Comparison of ENCODE assay signal across 15 cellular contexts in the genomic region with DNA sequence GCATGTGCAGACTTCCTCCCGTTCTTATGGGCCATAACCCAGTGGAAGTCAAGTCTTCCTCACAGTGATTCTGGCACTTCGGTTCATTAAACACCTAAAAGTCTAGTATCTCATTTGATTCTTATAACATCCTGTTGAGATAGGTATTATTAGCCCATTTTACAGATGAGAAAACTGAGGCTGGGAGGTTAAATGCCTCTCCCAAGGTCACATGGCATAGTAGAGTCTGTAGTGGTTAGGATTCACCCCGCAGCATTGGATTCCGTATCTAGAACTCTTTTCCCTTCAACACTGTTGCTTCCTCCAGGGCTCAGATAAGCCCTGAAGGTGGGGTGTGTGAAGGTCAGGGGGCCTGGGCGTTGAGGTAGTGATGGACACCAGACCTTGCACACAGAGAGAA. TPM values are rescaled to one million over a fixed set of nuclear protein-coding genes. Genes with fewer than 3 reads are reported as not detected.
DNase-seq lines count a peak whose midpoint lies in the region; ATAC-seq, FAIRE-seq and TF ChIP-seq lines count a peak whose summit lies in the region.
"Had no signal": no experiment of that assay in that cellular context is flagged by ENCODE, and none has a peak within 500 bp of the region (broad histone marks: within the 10 kb centered on the region; RNA-seq: fewer than 3 reads in every experiment).

No MANE protein-coding gene starts in this region.

- no TSS peak for BruUV-seq in HepG2 (replicated peaks; lab: Mats Ljungman, UMichigan)

- H3K4me1 Mint-ChIP-seq in glutamatergic neuron (ENCODE audit: low read depth, unreplicated experiment): peaks cover 32% of the 10 kb centered on the region
- no peaks in the 10 kb centered on the region for H3K4me1 Mint-ChIP-seq in activated T-cell treated with anti-CD3 and anti-CD28 coated beads, Interleukin-2, amount 50 U/mL, for 72 hours (ENCODE audit: low read depth)

- no peak overlapping the region for H3K4me3 Mint-ChIP-seq in glutamatergic neuron (ENCODE audit: unreplicated experiment)
- no peak overlapping the region for H3K4me3 Mint-ChIP-seq in activated T-cell treated with anti-CD3 and anti-CD28 coated beads, Interleukin-2, amount 50 U/mL, for 72 hours
- H3K4me3 Mint-ChIP-seq: CD4-positive, CD25-positive, alpha-beta regulatory T cell had no signal

- no peak for DNase-seq in HepG2 (ENCODE audit: low spot score)
- DNase-seq in right lobe of liver: no peak
- DNase-seq in glutamatergic neuron: no peak
- no peak for DNase-seq in activated T-cell treated with anti-CD3 and anti-CD28 coated beads, Interleukin-2, amount 50 U/mL, for 72 hours
- no peak for DNase-seq in NCI-H2107 (lab: John Stamatoyannopoulos, UW)
- DNase-seq: 8988T; Calu3; CD4-positive, CD25-positive, alpha-beta regulatory T cell; DMS 273 treated with DMSO at 0.1 percent for 48 hours; GM23248; H7 had no signal

- peaks cover 15% of the 10 kb centered on the region for H3K36me3 Mint-ChIP-seq in glutamatergic neuron (ENCODE audit: unreplicated experiment)
- peaks cover 0 to 3% of the 10 kb centered on the region in 2 donors for H3K36me3 Mint-ChIP-seq in activated T-cell treated with anti-CD3 and anti-CD28 coated beads, Interleukin-2, amount 50 U/mL, for 72 hours (ENCODE audit: insufficient read depth in 2 of 2)

- no peaks in the 10 kb centered on the region for H3K9me3 ChIP-seq in HepG2 (ENCODE audit: low read length)
- no peaks in the 10 kb centered on the region for H3K9me3 ChIP-seq in right lobe of liver
- H3K9me3 ChIP-seq: BLaER1 treated with 17β-estradiol and CSF1 and Interleukin-3, amounts not matched to agents 10 nM and 100 nM had no signal

- peaks cover 12% of the 10 kb centered on the region for H3K9me3 Mint-ChIP-seq in glutamatergic neuron (ENCODE audit: unreplicated experiment)
- no peaks in the 10 kb centered on the region for H3K9me3 Mint-ChIP-seq in activated T-cell treated with anti-CD3 and anti-CD28 coated beads, Interleukin-2, amount 50 U/mL, for 72 hours
- H3K9me3 Mint-ChIP-seq: CD4-positive, CD25-positive, alpha-beta regulatory T cell had no signal

- H3K27ac Mint-ChIP-seq in glutamatergic neuron (ENCODE audit: unreplicated experiment): peak overlapping the region; percentile 38
- H3K27ac Mint-ChIP-seq in activated T-cell treated with anti-CD3 and anti-CD28 coated beads, Interleukin-2, amount 50 U/mL, for 72 hours: no peak overlapping the region
- H3K27ac Mint-ChIP-seq: CD4-positive, CD25-positive, alpha-beta regulatory T cell had no signal

- no peak for TF ChIP-seq POLR2A in HepG2 (IDR thresholded peaks at IDR 0.05; ENCODE audit: insufficient read depth in 1 of 2, low read depth in 2 of 2, low read length in 2 of 2)
- no peak for TF ChIP-seq POLR2A in right lobe of liver (IDR thresholded peaks at IDR 0.05)

- no peak for TF ChIP-seq RAD21 in HepG2 (CRISPR knock-in tag; IDR thresholded peaks at IDR 0.05)

- WGBS in HepG2 (ENCODE audit: low lambda C conversion rate): 92% methylated on average over 5 of the region's 5 CpGs
- 96% methylated on average over 4 of the region's 5 CpGs for WGBS in right lobe of liver (ENCODE audit: insufficient coverage, low coverage, low lambda C conversion rate, missing lambda C conversion rate)

- H3K27me3 ChIP-seq in HepG2 (ENCODE audit: control insufficient read depth in 1 of 2, insufficient read depth in 2 of 2, low read length in 2 of 2) (peaks cover 0 to 5% of the 10 kb centered on the region in 2 experiments; a peak in 1 of 5 replicates), right lobe of liver (no peaks in the 10 kb centered on the region)
- H3K27me3 ChIP-seq: BLaER1 treated with 17β-estradiol and CSF1 and Interleukin-3, amounts not matched to agents 10 nM and 100 nM had no signal

- peaks cover 10% of the 10 kb centered on the region for H3K27me3 Mint-ChIP-seq in glutamatergic neuron (ENCODE audit: unreplicated experiment)
- H3K27me3 Mint-ChIP-seq in activated T-cell treated with anti-CD3 and anti-CD28 coated beads, Interleukin-2, amount 50 U/mL, for 72 hours (ENCODE audit: low read depth): no peaks in the 10 kb centered on the region
- H3K27me3 Mint-ChIP-seq: CD4-positive, CD25-positive, alpha-beta regulatory T cell had no signal

- no peak overlapping the region for H2AFZ ChIP-seq in HepG2 (ENCODE audit: low read length)
- H2AFZ ChIP-seq: GM23248 had no signal

- H3K9ac ChIP-seq in HepG2 (ENCODE audit: insufficient read depth, low read depth, low read length): no peak overlapping the region
- H3K9ac ChIP-seq: BLaER1 treated with 17β-estradiol and CSF1 and Interleukin-3, amounts not matched to agents 10 nM and 100 nM; GM23248 had no signal

- CTCF ChIA-PET in HepG2 (lab: Yijun Ruan, JAX; ENCODE audit: low intra/inter-chr PET ratio, low total read pairs): no interaction called here

- POLR2A ChIA-PET in HepG2 (lab: Yijun Ruan, JAX): no interaction called here

- H3K4me1 ChIP-seq in HepG2 (ENCODE audit: insufficient read depth, low read length): peaks cover 34% of the 10 kb centered on the region
- no peaks in the 10 kb centered on the region for H3K4me1 ChIP-seq in right lobe of liver

- no peak for ATAC-seq in HepG2
- ATAC-seq in right lobe of liver: no peak
- no peak for ATAC-seq in activated T-cell treated with anti-CD3 and anti-CD28 coated beads, Interleukin-2, amount 50 U/mL, for 72 hours (replicated peaks in 1 of 2)
- no peak for ATAC-seq in GM21367 (IDR thresholded peaks at IDR 0.05; ENCODE audit: unreplicated experiment)

- no peak for FAIRE-seq in HepG2 (lab: Jason Lieb, UNC)

- TF ChIP-seq CTCF in HepG2 (CRISPR knock-in tag; IDR thresholded peaks at IDR 0.05) (no peak), right lobe of liver (IDR thresholded peaks at IDR 0.05) (no peak), glutamatergic neuron (IDR thresholded peaks at IDR 0.05; ENCODE audit: partially characterized antibody, unreplicated experiment) (no peak)

- no peak overlapping the region for H3K4me2 ChIP-seq in HepG2 (ENCODE audit: low read depth, low read length)
- H3K4me2 ChIP-seq: BLaER1 treated with 17β-estradiol and CSF1 and Interleukin-3, amounts not matched to agents 10 nM and 100 nM had no signal

- H3K36me3 ChIP-seq in HepG2 (replicated peaks in 1 of 2; ENCODE audit: control insufficient read depth in 1 of 2, insufficient read depth in 2 of 2, low read length in 2 of 2) (peaks cover 0 to 1% of the 10 kb centered on the region in 2 experiments; a peak in 1 of 5 replicates), right lobe of liver (peaks cover 0 to 38% (median 11%) of the 10 kb centered on the region in 4 donors)

- no peaks in the 10 kb centered on the region for H3K79me2 ChIP-seq in HepG2 (ENCODE audit: insufficient read depth, low read length)

- no peak overlapping the region for H3K4me3 ChIP-seq in HepG2 (replicated peaks in 1 of 3; ENCODE audit: insufficient read depth in 1 of 3, low read depth in 2 of 3, low read length in 3 of 3)
- H3K4me3 ChIP-seq in right lobe of liver: no peak overlapping the region
- H3K4me3 ChIP-seq: BLaER1 treated with 17β-estradiol and CSF1 and Interleukin-3, amounts not matched to agents 10 nM and 100 nM; GM23248 had no signal

- TF ChIP-seq EP300 in HepG2 (IDR thresholded peaks at IDR 0.05; ENCODE audit: low read depth in 2 of 2, low read length in 2 of 2) (no peak), HepG2 (CRISPR knock-in tag; IDR thresholded peaks at IDR 0.05; ENCODE audit: borderline replicate concordance) (no peak)

- H3K27ac ChIP-seq in HepG2 (ENCODE audit: extremely low read length, insufficient read depth, low read length) (no peak overlapping the region), right lobe of liver (no peak overlapping the region)
- H3K27ac ChIP-seq: BLaER1 treated with 17β-estradiol and CSF1 and Interleukin-3, amounts not matched to agents 10 nM and 100 nM; GM23248; HL-60 had no signal

- H4K20me1 ChIP-seq in HepG2 (ENCODE audit: insufficient read depth, low read length): no peaks in the 10 kb centered on the region

- in situ Hi-C loops in HepG2 (cut with HindIII; ENCODE audit: extremely low pct_ligation_motif_present, low pct_unique_long_range_greater_than_20kb): no loop called here

- intact Hi-C loops in HepG2 (cut with micrococcal nuclease; ENCODE audit: unreplicated experiment): no loop called here
- intact Hi-C loops in right lobe of liver (cut with DNase I): no loop called here

RNA-seq across cellular contexts. Expression of gene GPHA2, which starts 3.4 kb away (rescaled TPM):
- total RNA-seq in HepG2 (2016; rRNA removed; fragmentation: Illumina TruSeq; extraction: Trizol): 11.6 and 19.1 TPM in 2 replicates
- total RNA-seq in HepG2 (2016; cell fraction: cytosol; rRNA removed; fragmentation: Illumina TruSeq; extraction: Trizol; ENCODE audit: low read depth): 5.4 and 8.4 TPM in 2 replicates
- 14.5 and 23.6 TPM in 2 replicates for total RNA-seq in HepG2 (2016; cell fraction: insoluble cytoplasmic fraction; rRNA removed; fragmentation: Illumina TruSeq; extraction: Trizol)
- total RNA-seq in HepG2 (2016; cell fraction: membrane; rRNA removed; fragmentation: Illumina TruSeq; extraction: Trizol): 9.9 and 10.1 TPM in 2 replicates
- 16.1 and 16.5 TPM in 2 replicates for total RNA-seq in HepG2 (2016; cell fraction: nucleus; rRNA removed; fragmentation: Illumina TruSeq; extraction: Trizol)
- polyA plus RNA-seq in HepG2 (2011; rRNA removed): 10.1 and 13.0 TPM in 2 replicates
- polyA plus RNA-seq in HepG2 (2011; cell fraction: cytosol; rRNA removed): 9.1 and 24.9 TPM in 2 replicates
- polyA plus RNA-seq in HepG2 (2011; cell fraction: nucleus; rRNA removed): 5.5 and 7.6 TPM in 2 replicates
- 4.9 and 6.7 TPM in 2 replicates for polyA plus RNA-seq in HepG2 (2012)
- 8.6 and 12.5 TPM in 2 replicates for polyA plus RNA-seq in HepG2 (2016; cell fraction: cytosol; fragmentation: Illumina TruSeq; extraction: Trizol; ENCODE audit: low read depth)
- polyA plus RNA-seq in HepG2 (2016; cell fraction: insoluble cytoplasmic fraction; fragmentation: Illumina TruSeq; extraction: Trizol; ENCODE audit: low read depth): 17.0 and 17.6 TPM in 2 replicates
- 11.7 and 13.3 TPM in 2 replicates for polyA plus RNA-seq in HepG2 (2016; cell fraction: membrane; fragmentation: Illumina TruSeq; extraction: Trizol; ENCODE audit: low read depth)
- polyA plus RNA-seq in HepG2 (2016; cell fraction: nucleus; fragmentation: Illumina TruSeq; extraction: Trizol; ENCODE audit: insufficient read depth, low read depth): 33.1 and 38.1 TPM in 2 replicates
- 18.7 TPM in 1 of 2 replicates, not detected in the other for polyA minus RNA-seq in HepG2 (2011; rRNA and poly(A)+ RNA removed; ENCODE audit: low replicate concordance)
- polyA minus RNA-seq in HepG2 (2011; cell fraction: cytosol; rRNA and poly(A)+ RNA removed): 2.4 TPM in 2 replicates
- polyA minus RNA-seq in HepG2 (2011; cell fraction: nucleus; rRNA and poly(A)+ RNA removed): 1.1 and 1.7 TPM in 2 replicates
- under 1 TPM in 1 of 6 experiments, not detected in 5; 0.46 TPM for total RNA-seq in right lobe of liver
- not detected for total RNA-seq in glutamatergic neuron (ENCODE audit: unreplicated experiment)
- under 1 TPM; 0.58 to 0.81 TPM for total RNA-seq in activated T-cell treated with anti-CD3 and anti-CD28 coated beads, Interleukin-2, amount 50 U/mL, for 72 hours
- total RNA-seq: Calu3; CD4-positive, CD25-positive, alpha-beta regulatory T cell; Daoy; GM23248; H7 had no signal
- polyA plus RNA-seq: CD4-positive, CD25-positive, alpha-beta regulatory T cell; GM23248 had no signal

RNA-seq across cellular contexts. Expression of gene PPP2R5B, which starts 7.8 kb away (rescaled TPM):
- 1.6 and 2.3 TPM in 2 replicates for total RNA-seq in HepG2 (2016; rRNA removed; fragmentation: Illumina TruSeq; extraction: Trizol)
- total RNA-seq in HepG2 (2016; cell fraction: cytosol; rRNA removed; fragmentation: Illumina TruSeq; extraction: Trizol; ENCODE audit: low read depth): 0.53 and 0.61 TPM in 2 replicates
- total RNA-seq in HepG2 (2016; cell fraction: insoluble cytoplasmic fraction; rRNA removed; fragmentation: Illumina TruSeq; extraction: Trizol): 1.6 and 2.9 TPM in 2 replicates
- 1.7 and 1.9 TPM in 2 replicates for total RNA-seq in HepG2 (2016; cell fraction: membrane; rRNA removed; fragmentation: Illumina TruSeq; extraction: Trizol)
- 1.9 and 2.8 TPM in 2 replicates for total RNA-seq in HepG2 (2016; cell fraction: nucleus; rRNA removed; fragmentation: Illumina TruSeq; extraction: Trizol)
- polyA plus RNA-seq in HepG2 (2011; rRNA removed): 8.3 and 12.6 TPM in 2 replicates
- polyA plus RNA-seq in HepG2 (2011; cell fraction: cytosol; rRNA removed): 5.2 and 5.5 TPM in 2 replicates
- 38.0 and 39.6 TPM in 2 replicates for polyA plus RNA-seq in HepG2 (2011; cell fraction: nucleus; rRNA removed)
- polyA plus RNA-seq in HepG2 (2012): 6.5 and 7.2 TPM in 2 replicates
- polyA plus RNA-seq in HepG2 (2016; cell fraction: cytosol; fragmentation: Illumina TruSeq; extraction: Trizol; ENCODE audit: low read depth): 0.45 and 0.76 TPM in 2 replicates
- polyA plus RNA-seq in HepG2 (2016; cell fraction: insoluble cytoplasmic fraction; fragmentation: Illumina TruSeq; extraction: Trizol; ENCODE audit: low read depth): 1.6 and 2.0 TPM in 2 replicates
- polyA plus RNA-seq in HepG2 (2016; cell fraction: membrane; fragmentation: Illumina TruSeq; extraction: Trizol; ENCODE audit: low read depth): 1.3 and 2.0 TPM in 2 replicates
- 6.5 and 7.0 TPM in 2 replicates for polyA plus RNA-seq in HepG2 (2016; cell fraction: nucleus; fragmentation: Illumina TruSeq; extraction: Trizol; ENCODE audit: insufficient read depth, low read depth)
- polyA minus RNA-seq in HepG2 (2011; rRNA and poly(A)+ RNA removed; ENCODE audit: low replicate concordance): 4.2 and 6.0 TPM in 2 replicates
- polyA minus RNA-seq in HepG2 (2011; cell fraction: cytosol; rRNA and poly(A)+ RNA removed): 2.0 and 4.1 TPM in 2 replicates
- polyA minus RNA-seq in HepG2 (2011; cell fraction: nucleus; rRNA and poly(A)+ RNA removed): 4.6 and 4.8 TPM in 2 replicates
- total RNA-seq in right lobe of liver: 10 to 100 TPM in 1 of 6 experiments, 1 to 10 TPM in 5; 6.8 to 12.6 (median 8.9) TPM
- 148 TPM for total RNA-seq in glutamatergic neuron (ENCODE audit: unreplicated experiment)
- 10 to 100 TPM; 15.0 to 24.0 TPM for total RNA-seq in activated T-cell treated with anti-CD3 and anti-CD28 coated beads, Interleukin-2, amount 50 U/mL, for 72 hours

RNA-seq across cellular contexts. Expression of gene ATG2A, which starts 15.3 kb away (rescaled TPM):
- total RNA-seq in HepG2 (2016; rRNA removed; fragmentation: Illumina TruSeq; extraction: Trizol): 6.5 and 6.7 TPM in 2 replicates
- 5.0 and 5.3 TPM in 2 replicates for total RNA-seq in HepG2 (2016; cell fraction: cytosol; rRNA removed; fragmentation: Illumina TruSeq; extraction: Trizol; ENCODE audit: low read depth)
- total RNA-seq in HepG2 (2016; cell fraction: insoluble cytoplasmic fraction; rRNA removed; fragmentation: Illumina TruSeq; extraction: Trizol): 5.7 and 6.9 TPM in 2 replicates
- total RNA-seq in HepG2 (2016; cell fraction: membrane; rRNA removed; fragmentation: Illumina TruSeq; extraction: Trizol): 3.5 and 4.7 TPM in 2 replicates
- total RNA-seq in HepG2 (2016; cell fraction: nucleus; rRNA removed; fragmentation: Illumina TruSeq; extraction: Trizol): 7.1 and 8.3 TPM in 2 replicates
- 8.0 and 13.2 TPM in 2 replicates for polyA plus RNA-seq in HepG2 (2011; rRNA removed)
- 4.6 and 6.5 TPM in 2 replicates for polyA plus RNA-seq in HepG2 (2011; cell fraction: cytosol; rRNA removed)
- polyA plus RNA-seq in HepG2 (2011; cell fraction: nucleus; rRNA removed): 81.8 and 92.1 TPM in 2 replicates
- 14.9 and 21.4 TPM in 2 replicates for polyA plus RNA-seq in HepG2 (2012)
- 1.0 and 1.2 TPM in 2 replicates for polyA plus RNA-seq in HepG2 (2016; cell fraction: cytosol; fragmentation: Illumina TruSeq; extraction: Trizol; ENCODE audit: low read depth)
- 5.5 and 7.6 TPM in 2 replicates for polyA plus RNA-seq in HepG2 (2016; cell fraction: insoluble cytoplasmic fraction; fragmentation: Illumina TruSeq; extraction: Trizol; ENCODE audit: low read depth)
- polyA plus RNA-seq in HepG2 (2016; cell fraction: membrane; fragmentation: Illumina TruSeq; extraction: Trizol; ENCODE audit: low read depth): 1.9 and 2.0 TPM in 2 replicates
- polyA plus RNA-seq in HepG2 (2016; cell fraction: nucleus; fragmentation: Illumina TruSeq; extraction: Trizol; ENCODE audit: insufficient read depth, low read depth): 19.9 and 22.1 TPM in 2 replicates
- polyA minus RNA-seq in HepG2 (2011; rRNA and poly(A)+ RNA removed; ENCODE audit: low replicate concordance): 20.7 and 23.4 TPM in 2 replicates
- polyA minus RNA-seq in HepG2 (2011; cell fraction: cytosol; rRNA and poly(A)+ RNA removed): 11.5 and 17.2 TPM in 2 replicates
- polyA minus RNA-seq in HepG2 (2011; cell fraction: nucleus; rRNA and poly(A)+ RNA removed): 24.7 and 27.0 TPM in 2 replicates
- 10 to 100 TPM; 26.4 to 42.9 (median 32.2) TPM for total RNA-seq in right lobe of liver
- total RNA-seq in glutamatergic neuron (ENCODE audit: unreplicated experiment): 25.9 TPM
- total RNA-seq in activated T-cell treated with anti-CD3 and anti-CD28 coated beads, Interleukin-2, amount 50 U/mL, for 72 hours: 10 to 100 TPM; 20.9 to 27.0 TPM

RNA-seq across cellular contexts. Expression of gene MAJIN, which starts 39.6 kb away (rescaled TPM):
- not detected in 2 replicates for total RNA-seq in HepG2 (2016; rRNA removed; fragmentation: Illumina TruSeq; extraction: Trizol)
- total RNA-seq in HepG2 (2016; cell fraction: cytosol; rRNA removed; fragmentation: Illumina TruSeq; extraction: Trizol; ENCODE audit: low read depth): not detected in 2 replicates
- not detected in 2 replicates for total RNA-seq in HepG2 (2016; cell fraction: insoluble cytoplasmic fraction; rRNA removed; fragmentation: Illumina TruSeq; extraction: Trizol)
- total RNA-seq in HepG2 (2016; cell fraction: membrane; rRNA removed; fragmentation: Illumina TruSeq; extraction: Trizol): not detected in 2 replicates
- total RNA-seq in HepG2 (2016; cell fraction: nucleus; rRNA removed; fragmentation: Illumina TruSeq; extraction: Trizol): not detected in 2 replicates
- not detected in 2 replicates for polyA plus RNA-seq in HepG2 (2011; rRNA removed)
- polyA plus RNA-seq in HepG2 (2011; cell fraction: cytosol; rRNA removed): not detected in 2 replicates
- not detected in 2 replicates for polyA plus RNA-seq in HepG2 (2011; cell fraction: nucleus; rRNA removed)
- not detected in 2 replicates for polyA plus RNA-seq in HepG2 (2012)
- polyA plus RNA-seq in HepG2 (2016; cell fraction: cytosol; fragmentation: Illumina TruSeq; extraction: Trizol; ENCODE audit: low read depth): not detected in 2 replicates
- not detected in 2 replicates for polyA plus RNA-seq in HepG2 (2016; cell fraction: insoluble cytoplasmic fraction; fragmentation: Illumina TruSeq; extraction: Trizol; ENCODE audit: low read depth)
- not detected in 2 replicates for polyA plus RNA-seq in HepG2 (2016; cell fraction: membrane; fragmentation: Illumina TruSeq; extraction: Trizol; ENCODE audit: low read depth)
- not detected in 2 replicates for polyA plus RNA-seq in HepG2 (2016; cell fraction: nucleus; fragmentation: Illumina TruSeq; extraction: Trizol; ENCODE audit: insufficient read depth, low read depth)
- not detected in 2 replicates for polyA minus RNA-seq in HepG2 (2011; rRNA and poly(A)+ RNA removed; ENCODE audit: low replicate concordance)
- polyA minus RNA-seq in HepG2 (2011; cell fraction: cytosol; rRNA and poly(A)+ RNA removed): not detected in 2 replicates
- polyA minus RNA-seq in HepG2 (2011; cell fraction: nucleus; rRNA and poly(A)+ RNA removed): not detected in 2 replicates
- under 1 TPM in 2 of 6 experiments, not detected in 4; 0.33 to 0.86 TPM for total RNA-seq in right lobe of liver
- total RNA-seq in glutamatergic neuron (ENCODE audit: unreplicated experiment): not detected
- 1 to 10 TPM; 1.7 to 2.7 TPM for total RNA-seq in activated T-cell treated with anti-CD3 and anti-CD28 coated beads, Interleukin-2, amount 50 U/mL, for 72 hours
- total RNA-seq: Calu3; CD4-positive, CD25-positive, alpha-beta regulatory T cell; Daoy; GM23248 had no signal
- polyA plus RNA-seq: GM23248 had no signal

RNA-seq across cellular contexts. Expression of gene EHD1, which starts 53.9 kb away (rescaled TPM):
- total RNA-seq in HepG2 (2016; rRNA removed; fragmentation: Illumina TruSeq; extraction: Trizol): 22.0 and 26.6 TPM in 2 replicates
- 8.1 and 9.7 TPM in 2 replicates for total RNA-seq in HepG2 (2016; cell fraction: cytosol; rRNA removed; fragmentation: Illumina TruSeq; extraction: Trizol; ENCODE audit: low read depth)
- 22.9 and 29.1 TPM in 2 replicates for total RNA-seq in HepG2 (2016; cell fraction: insoluble cytoplasmic fraction; rRNA removed; fragmentation: Illumina TruSeq; extraction: Trizol)
- 11.0 and 11.5 TPM in 2 replicates for total RNA-seq in HepG2 (2016; cell fraction: membrane; rRNA removed; fragmentation: Illumina TruSeq; extraction: Trizol)
- total RNA-seq in HepG2 (2016; cell fraction: nucleus; rRNA removed; fragmentation: Illumina TruSeq; extraction: Trizol): 16.8 and 19.6 TPM in 2 replicates
- polyA plus RNA-seq in HepG2 (2011; rRNA removed): 23.6 and 29.4 TPM in 2 replicates
- polyA plus RNA-seq in HepG2 (2011; cell fraction: cytosol; rRNA removed): 20.8 and 31.1 TPM in 2 replicates
- polyA plus RNA-seq in HepG2 (2011; cell fraction: nucleus; rRNA removed): 42.3 and 43.0 TPM in 2 replicates
- 18.8 and 23.3 TPM in 2 replicates for polyA plus RNA-seq in HepG2 (2012)
- polyA plus RNA-seq in HepG2 (2016; cell fraction: cytosol; fragmentation: Illumina TruSeq; extraction: Trizol; ENCODE audit: low read depth): 3.5 and 3.9 TPM in 2 replicates
- 29.0 and 35.3 TPM in 2 replicates for polyA plus RNA-seq in HepG2 (2016; cell fraction: insoluble cytoplasmic fraction; fragmentation: Illumina TruSeq; extraction: Trizol; ENCODE audit: low read depth)
- 7.9 and 9.3 TPM in 2 replicates for polyA plus RNA-seq in HepG2 (2016; cell fraction: membrane; fragmentation: Illumina TruSeq; extraction: Trizol; ENCODE audit: low read depth)
- 33.4 and 34.4 TPM in 2 replicates for polyA plus RNA-seq in HepG2 (2016; cell fraction: nucleus; fragmentation: Illumina TruSeq; extraction: Trizol; ENCODE audit: insufficient read depth, low read depth)
- polyA minus RNA-seq in HepG2 (2011; rRNA and poly(A)+ RNA removed; ENCODE audit: low replicate concordance): 63.9 and 78.7 TPM in 2 replicates
- polyA minus RNA-seq in HepG2 (2011; cell fraction: cytosol; rRNA and poly(A)+ RNA removed): 21.2 and 28.0 TPM in 2 replicates
- 15.5 and 22.1 TPM in 2 replicates for polyA minus RNA-seq in HepG2 (2011; cell fraction: nucleus; rRNA and poly(A)+ RNA removed)
- 10 to 100 TPM; 18.8 to 36.1 (median 26.3) TPM for total RNA-seq in right lobe of liver
- 114 TPM for total RNA-seq in glutamatergic neuron (ENCODE audit: unreplicated experiment)
- total RNA-seq in activated T-cell treated with anti-CD3 and anti-CD28 coated beads, Interleukin-2, amount 50 U/mL, for 72 hours: 100 to 1,000 TPM; 136 to 159 TPM
